Comparison of ENCODE assay signal across 29 cellular contexts in genomic region chr17:77598241-77598620, GRCh38.
"Had no signal": no experiment of that assay in that cellular context is flagged by ENCODE, and none has a peak within 500 bp of the region (broad histone marks: within the 10 kb centered on the region; RNA-seq: fewer than 3 reads in every experiment).

No MANE protein-coding gene starts in this region.

- H3K9me3 Mint-ChIP-seq: activated CD4-positive, alpha-beta memory T cell treated with anti-CD3 and anti-CD28 coated beads, Interleukin-2, amount 10 ng/mL, durations not matched to agents 7 days and 5 days; activated CD4-positive, alpha-beta T cell treated with anti-CD3 and anti-CD28 coated beads, Interleukin-2, amount 10 ng/mL, durations not matched to agents 7 days and 5 days; activated T-cell treated with anti-CD3 and anti-CD28 coated beads, Interleukin-2, amount 50 U/mL, for 4 hours; activated T-helper 1 cell treated with anti-CD3 and anti-CD28 coated beads, Interleukin-12 subunit alpha, Interleukin-12 subunit beta, Interleukin-2, Interleukin-4 antibody, amounts not matched to agents 30 ng/mL and 10 ng/mL and 1 ng/mL, durations not matched to agents 14 hours and 24 hours and 36 hours; activated T-helper 2 cell treated with anti-CD3 and anti-CD28 coated beads, Interferon-gamma antibody, Interleukin-2, Interleukin-4, amounts not matched to agents 10 μg/mL and 5 μg/mL and 100 μg/mL, durations not matched to agents 14 hours and 24 hours and 36 hours; central memory CD8-positive, alpha-beta T cell; dendritic cell treated with granulocyte-macrophage colony-stimulating factor and Interleukin-4, amounts not matched to agents 40 ng/mL and 50 ng/mL, for 4 days; endodermal cell had no signal

- H3K4me1 Mint-ChIP-seq: central memory CD8-positive, alpha-beta T cell; endodermal cell had no signal

- H3K4me3 Mint-ChIP-seq: activated CD4-positive, alpha-beta memory T cell treated with anti-CD3 and anti-CD28 coated beads, Interleukin-2, amount 10 ng/mL, durations not matched to agents 7 days and 5 days; activated CD4-positive, alpha-beta T cell treated with anti-CD3 and anti-CD28 coated beads, Interleukin-2, amount 10 ng/mL, durations not matched to agents 7 days and 5 days; activated naive CD8-positive, alpha-beta T cell; activated T-cell treated with anti-CD3 and anti-CD28 coated beads, Interleukin-2, amount 50 U/mL, for 4 hours; activated T-helper 1 cell treated with anti-CD3 and anti-CD28 coated beads, Interleukin-12 subunit alpha, Interleukin-12 subunit beta, Interleukin-2, Interleukin-4 antibody, amounts not matched to agents 30 ng/mL and 10 ng/mL and 1 ng/mL, durations not matched to agents 14 hours and 24 hours and 36 hours; central memory CD8-positive, alpha-beta T cell; dendritic cell treated with granulocyte-macrophage colony-stimulating factor and Interleukin-4, amounts not matched to agents 40 ng/mL and 50 ng/mL, for 4 days; endodermal cell had no signal

- H3K27ac ChIP-seq: brain microvascular endothelial cell, dorsolateral prefrontal cortex, foreskin keratinocyte, gastrocnemius medialis had no signal

- H3K36me3 ChIP-seq: brain microvascular endothelial cell, gastrocnemius medialis had no signal

- H3K9me3 ChIP-seq: gastrocnemius medialis had no signal

- H3K36me3 Mint-ChIP-seq: activated naive CD8-positive, alpha-beta T cell had no signal

- ATAC-seq: activated T-cell treated with anti-CD3 and anti-CD28 coated beads, Interleukin-2, amount 50 U/mL, for 4 hours; esophagus mucosa; foreskin keratinocyte; gastrocnemius medialis had no signal

- H3K27me3 Mint-ChIP-seq: activated naive CD8-positive, alpha-beta T cell had no signal

- H3K27ac Mint-ChIP-seq: activated CD4-positive, alpha-beta memory T cell treated with anti-CD3 and anti-CD28 coated beads, Interleukin-2, amount 10 ng/mL, durations not matched to agents 7 days and 5 days; activated CD4-positive, alpha-beta T cell treated with anti-CD3 and anti-CD28 coated beads, Interleukin-2, amount 10 ng/mL, durations not matched to agents 7 days and 5 days; activated naive CD8-positive, alpha-beta T cell; activated T-helper 1 cell treated with anti-CD3 and anti-CD28 coated beads, Interleukin-12 subunit alpha, Interleukin-12 subunit beta, Interleukin-2, Interleukin-4 antibody, amounts not matched to agents 30 ng/mL and 10 ng/mL and 1 ng/mL, durations not matched to agents 14 hours and 24 hours and 36 hours; activated T-helper 2 cell treated with anti-CD3 and anti-CD28 coated beads, Interferon-gamma antibody, Interleukin-2, Interleukin-4, amounts not matched to agents 10 μg/mL and 5 μg/mL and 100 μg/mL, durations not matched to agents 14 hours and 24 hours and 36 hours; dendritic cell treated with granulocyte-macrophage colony-stimulating factor and Interleukin-4, amounts not matched to agents 40 ng/mL and 50 ng/mL, for 4 days; endodermal cell had no signal

- H3K4me3 ChIP-seq: coronary artery, dorsolateral prefrontal cortex, gastrocnemius medialis had no signal

- H3K27me3 ChIP-seq: dorsolateral prefrontal cortex, gastrocnemius medialis had no signal

- H3K4me1 ChIP-seq: foreskin keratinocyte had no signal

- DNase-seq: activated CD4-positive, alpha-beta memory T cell treated with anti-CD3 and anti-CD28 coated beads, Interleukin-2, amount 10 ng/mL, durations not matched to agents 7 days and 5 days; activated CD4-positive, alpha-beta T cell treated with anti-CD3 and anti-CD28 coated beads for 4 hours; activated CD4-positive, alpha-beta T cell treated with anti-CD3 and anti-CD28 coated beads, Interleukin-2, amount 10 ng/mL, durations not matched to agents 7 days and 5 days; activated CD4-positive, alpha-beta T cell treated with anti-CD3 and anti-CD28 coated beads, Interleukin-2, amount 50 U/mL, for 4 hours; activated CD4-positive, CD25-positive, alpha-beta regulatory T cell; activated CD4-positive, CD25-positive, alpha-beta regulatory T cell treated with anti-CD3 and anti-CD28 coated beads, Interleukin-2, amount 50 U/mL, for 72 hours; activated CD8-positive, alpha-beta memory T cell treated with anti-CD3 and anti-CD28 coated beads, Interleukin-2, amount 50 U/mL, for 48 hours; activated gamma-delta T cell treated with Interleukin-2 at 50 U/mL for 16 hours; activated naive CD4-positive, alpha-beta T cell treated with anti-CD3 and anti-CD28 coated beads, Interleukin-2, amount 50 U/mL, for 16 hours; activated naive CD4-positive, alpha-beta T cell treated with Interleukin-2 at 50 U/mL for 16 hours; activated T-cell treated with anti-CD3 and anti-CD28 coated beads for 4 hours; activated T-cell treated with anti-CD3 and anti-CD28 coated beads, Interleukin-2, amount 50 U/mL, for 4 hours; amniotic stem cell; anterior cingulate cortex; brain microvascular endothelial cell; dorsolateral prefrontal cortex; effector memory CD4-positive, alpha-beta T cell; endodermal cell; foreskin keratinocyte; gastrocnemius medialis; glutamatergic neuron; T-helper 2 cell had no signal
